ENCODE assay signal across 35 cellular contexts in the genomic region with DNA sequence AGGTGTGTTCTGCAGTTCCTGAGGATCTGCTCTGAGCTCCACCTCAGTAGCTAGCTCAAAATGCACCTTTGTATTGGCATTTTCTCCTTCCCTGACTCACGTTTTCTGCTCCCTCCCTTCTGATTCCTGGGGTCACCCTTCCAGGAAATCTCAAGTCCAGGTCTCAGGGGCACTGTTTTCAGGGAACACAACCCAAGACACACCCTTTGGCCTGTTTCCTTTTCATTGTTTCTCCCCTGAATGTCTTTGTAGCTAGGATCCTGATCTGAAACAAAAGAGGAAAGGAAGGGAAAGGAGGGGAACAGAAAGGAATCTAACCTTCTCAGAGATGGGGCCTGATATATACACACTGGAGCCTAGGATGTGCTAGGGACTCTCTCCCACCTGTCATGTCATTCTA. TPM values are rescaled to one million over a fixed set of nuclear protein-coding genes. Genes with fewer than 3 reads are reported as not detected.
"Had no signal": no experiment of that assay in that cellular context is flagged by ENCODE, and none has a peak within 500 bp of the region (broad histone marks: within the 10 kb centered on the region; RNA-seq: fewer than 3 reads in every experiment).

No MANE protein-coding gene starts in this region.

- H3K4me3 ChIP-seq: MG63, Peyer's patch had no signal

- DNase-seq: activated B cell treated with CpG ODN at 0.5 μM for 24 hours; activated CD4-positive, alpha-beta memory T cell treated with anti-CD3 and anti-CD28 coated beads for 36 hours; activated CD4-positive, alpha-beta T cell treated with anti-CD3 and anti-CD28 coated beads for 4 hours; activated CD4-positive, alpha-beta T cell treated with anti-CD3 and anti-CD28 coated beads, Interleukin-2, amount 50 U/mL, for 1 hour; activated CD4-positive, CD25-positive, alpha-beta regulatory T cell treated with anti-CD3 and anti-CD28 coated beads, Interleukin-2, amount 50 U/mL, for 72 hours; activated CD8-positive, alpha-beta memory T cell treated with anti-CD3 and anti-CD28 coated beads, Interleukin-2, amount 10 ng/mL, durations not matched to agents 7 days and 5 days; activated CD8-positive, alpha-beta memory T cell treated with anti-CD3 and anti-CD28 coated beads, Interleukin-2, amount 50 U/mL, for 48 hours; activated effector memory CD4-positive, alpha-beta T cell treated with Interleukin-2 at 50 U/mL for 16 hours; activated naive CD4-positive, alpha-beta T cell treated with anti-CD3 and anti-CD28 coated beads, Interleukin-2, amount 10 ng/mL, durations not matched to agents 7 days and 5 days; activated naive CD8-positive, alpha-beta T cell treated with anti-CD3 and anti-CD28 coated beads, Interleukin-2, amount 50 U/mL, for 24 hours; activated T-cell treated with anti-CD3 and anti-CD28 coated beads, Interleukin-2, amount 50 U/mL, for 48 hours; anterior cingulate cortex; Kasumi-1; KG1; MG63; NCI-H1048; NCI-H1105 treated with DMSO at 0.1 percent for 48 hours; NCI-H1436; NCI-H1694; NCI-H1930; NCI-H2081 treated with DMSO at 0.1 percent for 48 hours; NCI-H226; NCI-H446 treated with DMSO at 0.1 percent for 48 hours; NCI-H524; NCI-H69; PC-3; Peyer's patch; RPMI8226; SIG-M5; SW 1271; T-helper 1 cell; T-helper 2 cell; T-helper 9 cell had no signal

- H3K36me3 ChIP-seq: MG63, Peyer's patch had no signal

- H3K27me3 ChIP-seq: MG63, Peyer's patch had no signal

- H3K9me3 ChIP-seq: MG63, Peyer's patch had no signal

- ATAC-seq: activated CD8-positive, alpha-beta memory T cell treated with anti-CD3 and anti-CD28 coated beads, Interleukin-2, amount 10 ng/mL, durations not matched to agents 7 days and 5 days; activated naive CD8-positive, alpha-beta T cell treated with anti-CD3 and anti-CD28 coated beads, Interleukin-2, amount 50 U/mL, for 24 hours; PC-3 had no signal

- H3K27ac ChIP-seq: Peyer's patch, VCaP had no signal

RNA-seq across cellular contexts. Expression of gene RIPK3, which starts 7.3 kb away (rescaled TPM):
- total RNA-seq: PC-3, SK-MEL-5 had no signal

RNA-seq across cellular contexts. Expression of gene ADCY4, which starts 12.3 kb away (rescaled TPM):
- total RNA-seq: SK-MEL-5 had no signal

RNA-seq across cellular contexts. Expression of gene NFATC4, which starts 20.8 kb away (rescaled TPM):
- total RNA-seq: activated CD4-positive, alpha-beta memory T cell treated with anti-CD3 and anti-CD28 coated beads for 36 hours had no signal
